In the genomic region with DNA sequence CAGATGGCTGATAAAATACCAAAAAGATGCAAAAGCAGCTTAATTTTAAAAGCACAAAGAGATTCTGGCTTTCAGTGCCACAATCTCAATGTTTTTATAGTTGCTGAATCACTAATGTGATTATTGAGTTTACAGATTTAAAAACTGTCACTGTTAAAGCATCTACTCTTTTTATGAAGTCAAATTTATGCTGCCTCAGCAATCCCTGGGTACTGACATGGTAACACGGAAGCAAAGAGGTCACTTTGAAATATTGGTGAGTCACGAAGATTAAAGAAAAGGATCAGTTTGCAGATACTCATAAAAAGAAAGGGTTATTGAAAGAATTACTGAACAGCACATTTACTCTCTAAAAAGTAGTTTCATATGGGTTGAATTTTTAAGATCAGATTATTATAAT, we compare ENCODE assay signal across 1 cellular context.
TF ChIP-seq lines count a peak whose summit lies in the region.

No MANE protein-coding gene starts in this region.

TF ChIP-seq in K562, 482 proteins besides CTCF, POLR2A, EP300 and RAD21 (continued from another document):
- TF ChIP-seq, protein P1, sequence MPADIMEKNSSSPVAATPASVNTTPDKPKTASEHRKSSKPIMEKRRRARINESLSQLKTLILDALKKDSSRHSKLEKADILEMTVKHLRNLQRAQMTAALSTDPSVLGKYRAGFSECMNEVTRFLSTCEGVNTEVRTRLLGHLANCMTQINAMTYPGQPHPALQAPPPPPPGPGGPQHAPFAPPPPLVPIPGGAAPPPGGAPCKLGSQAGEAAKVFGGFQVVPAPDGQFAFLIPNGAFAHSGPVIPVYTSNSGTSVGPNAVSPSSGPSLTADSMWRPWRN (IDR thresholded peaks at IDR 0.05; ENCODE audit: low read depth) = no peak
- no peak for TF ChIP-seq SRSF7 (optimal IDR thresholded peaks at IDR 0.05; ENCODE audit: low read depth, low read length)
- TF ChIP-seq RFX1 (IDR thresholded peaks at IDR 0.05) = peak; percentile 13; the same call in 1 of the 2 replicates
- peak; percentile 99 for TF ChIP-seq MAFK (IDR thresholded peaks at IDR 0.05; ENCODE audit: low read length)
- TF ChIP-seq TAF9B (IDR thresholded peaks at IDR 0.05; ENCODE audit: partially characterized antibody) = peak; percentile 30
- TF ChIP-seq, protein P2, sequence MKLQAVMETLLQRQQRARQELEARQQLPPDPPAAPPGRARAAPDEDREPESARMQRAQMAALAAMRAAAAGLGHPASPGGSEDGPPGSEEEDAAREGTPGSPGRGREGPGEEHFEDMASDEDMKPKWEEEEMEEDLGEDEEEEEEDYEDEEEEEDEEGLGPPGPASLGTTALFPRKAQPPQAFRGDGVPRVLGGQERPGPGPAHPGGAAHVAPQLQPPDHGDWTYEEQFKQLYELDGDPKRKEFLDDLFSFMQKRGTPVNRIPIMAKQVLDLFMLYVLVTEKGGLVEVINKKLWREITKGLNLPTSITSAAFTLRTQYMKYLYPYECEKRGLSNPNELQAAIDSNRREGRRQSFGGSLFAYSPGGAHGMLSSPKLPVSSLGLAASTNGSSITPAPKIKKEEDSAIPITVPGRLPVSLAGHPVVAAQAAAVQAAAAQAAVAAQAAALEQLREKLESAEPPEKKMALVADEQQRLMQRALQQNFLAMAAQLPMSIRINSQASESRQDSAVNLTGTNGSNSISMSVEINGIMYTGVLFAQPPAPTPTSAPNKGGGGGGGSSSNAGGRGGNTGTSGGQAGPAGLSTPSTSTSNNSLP (IDR thresholded peaks at IDR 0.05; ENCODE audit: borderline replicate concordance, low read depth, low read length) = no peak
- TF ChIP-seq ZNF395 (CRISPR knock-in tag; IDR thresholded peaks at IDR 0.05) = no peak
- no peak for TF ChIP-seq GABPA (tag; conservative IDR thresholded peaks at IDR 0.05; ENCODE audit: low read depth)
- no peak for TF ChIP-seq FOSL1 (tag; conservative IDR thresholded peaks at IDR 0.05)
- no peak for TF ChIP-seq ZNF121 (CRISPR knock-in tag; conservative IDR thresholded peaks at IDR 0.05)
- no peak for TF ChIP-seq ZNF766 (CRISPR knock-in tag; conservative IDR thresholded peaks at IDR 0.05)
- peak; percentile 100 for TF ChIP-seq MAFF (IDR thresholded peaks at IDR 0.05; ENCODE audit: low read length)
- TF ChIP-seq ATF3 (IDR thresholded peaks at IDR 0.05) = peak; percentile 28; the same call in 1 of the 2 replicates
- TF ChIP-seq ATF3 (CRISPR knock-in tag; conservative IDR thresholded peaks at IDR 0.05) = no peak
- peak; percentile 99 for TF ChIP-seq ZNF316 (IDR thresholded peaks at IDR 0.05)
- TF ChIP-seq MAFG (tag; conservative IDR thresholded peaks at IDR 0.05) = peak; percentile 99
- peak; percentile 37 for TF ChIP-seq NFE2 (IDR thresholded peaks at IDR 0.05; ENCODE audit: low read depth)
